9 cellular contexts compared by ENCODE assay signal in the genomic region with DNA sequence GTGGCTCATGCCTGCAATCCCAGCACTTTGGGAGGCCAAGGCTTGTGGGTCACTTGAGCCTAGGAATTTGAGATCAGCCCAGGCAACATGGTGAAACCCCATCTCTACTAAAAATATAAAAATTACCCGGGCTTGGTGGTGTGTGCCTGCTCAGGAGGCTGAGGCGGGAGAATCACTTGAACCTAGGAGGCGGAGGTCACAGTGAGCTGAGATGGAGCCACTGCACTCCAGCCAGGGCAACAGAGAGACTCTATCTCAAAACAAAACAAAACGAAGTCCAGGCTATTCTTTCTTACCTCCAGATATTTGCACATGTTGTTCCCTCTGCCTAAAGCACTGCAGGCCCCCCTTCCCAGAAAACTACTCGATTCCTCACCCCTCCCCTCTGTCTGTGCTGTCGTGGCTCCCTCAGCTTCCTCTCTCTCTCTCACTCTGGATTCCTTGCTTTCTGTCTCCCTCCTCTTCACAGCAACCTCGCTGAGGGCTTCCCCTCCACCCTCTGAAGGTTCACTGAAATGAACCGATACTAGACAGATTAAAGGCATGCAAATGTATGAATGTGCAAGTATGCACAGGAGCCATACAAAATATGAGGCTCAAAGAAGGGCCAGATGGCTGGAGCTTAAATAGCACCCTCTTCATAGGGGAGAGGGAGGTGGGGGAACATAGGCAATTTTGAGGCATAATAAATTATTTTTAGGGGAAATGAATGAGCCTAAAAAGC. TPM values are rescaled to one million over a fixed set of nuclear protein-coding genes. Genes with fewer than 3 reads are reported as not detected.
A peak's percentile ranks its signal among the peaks of the same experiment; 100 is the strongest.
DNase-seq lines count a peak whose midpoint lies in the region; ATAC-seq and TF ChIP-seq lines count a peak whose summit lies in the region.
"Had no signal": no experiment of that assay in that cellular context is flagged by ENCODE, and none has a peak within 500 bp of the region (broad histone marks: within the 10 kb centered on the region; RNA-seq: fewer than 3 reads in every experiment).

No MANE protein-coding gene starts in this region.

- POLR2A ChIA-PET in OCI-LY7 (lab: Charles Lee) = interaction anchor here (0.6 to 1.5 kb wide), 3 partner anchors 16 to 350 kb away, joined by 3 to 9 read pairs (median 5); a partner anchor contains a TSS

- H3K4me2 ChIP-seq in OCI-LY7 (ENCODE audit: low read length) = peak overlapping the region; percentile 76
- H3K4me2 ChIP-seq: smooth muscle cell had no signal

- ATAC-seq in GM19023 (IDR thresholded peaks at IDR 0.05; ENCODE audit: unreplicated experiment) (peak; percentile 88), HG02870 (IDR thresholded peaks at IDR 0.05; ENCODE audit: unreplicated experiment) (peak; percentile 95), omental fat pad (ENCODE audit: low FRiP score) (no peak), gastrocnemius medialis (no peak)

- in situ Hi-C loops in gastrocnemius medialis (cut with MboI; ENCODE audit: low sequenced_read_pairs in 4 of 4) = no loop called here

- no peaks in the 10 kb centered on the region for H3K27me3 ChIP-seq in gastrocnemius medialis

- TF ChIP-seq CTCF in GM12865 (IDR thresholded peaks at IDR 0.05; ENCODE audit: insufficient read depth, low read depth, low read length, missing control alignments) = no peak
- TF ChIP-seq CTCF in OCI-LY7 (conservative IDR thresholded peaks at IDR 0.05; ENCODE audit: low read length) = no peak
- no peak for TF ChIP-seq CTCF in omental fat pad (IDR thresholded peaks at IDR 0.05)
- TF ChIP-seq CTCF in gastrocnemius medialis (IDR thresholded peaks at IDR 0.05 in 4 of 5, conservative IDR thresholded peaks at IDR 0.05 in 1 of 5) = no peak

- H3K79me2 ChIP-seq in OCI-LY7 (ENCODE audit: insufficient read depth, low read depth, low read length) = no peaks in the 10 kb centered on the region

- intact Hi-C loops in OCI-LY7 (cut with micrococcal nuclease; ENCODE audit: unreplicated experiment) = loop anchor here (1.0 to 5.0 kb wide), 3 partner anchors 18 to 315 kb away; a partner anchor contains a TSS
- intact Hi-C loops in gastrocnemius medialis (cut with DNase I; ENCODE audit: low total_unique reads) = no loop called here
- intact Hi-C loops in head of caudate nucleus (cut with DNase I) = no loop called here

- CTCF ChIA-PET in OCI-LY7 (lab: Charles Lee; ENCODE audit: unreplicated experiment) = interaction anchor here (1.0 to 1.3 kb wide), 2 partner anchors 478 to 479 kb away, joined by 3 read pairs; no protein-coding TSS in a partner anchor

- peak; percentile 43 for DNase-seq in GM12865 (ENCODE audit: low read depth)
- DNase-seq in OCI-LY7 (ENCODE audit: low spot score) = peak; percentile 87
- no peak for DNase-seq in omental fat pad (ENCODE audit: low spot score)
- DNase-seq in gastrocnemius medialis = no peak
- no peak for DNase-seq in DMS79 (lab: John Stamatoyannopoulos, UW)
- no peak for DNase-seq in head of caudate nucleus

- no peaks in the 10 kb centered on the region for H3K9me2 ChIP-seq in OCI-LY7 (ENCODE audit: insufficient read depth, low read length)

- peak overlapping the region; percentile 55; the same call in 1 of the 2 replicates for H2AFZ ChIP-seq in OCI-LY7 (ENCODE audit: low read length)

- H3K4me1 ChIP-seq in OCI-LY7 (ENCODE audit: insufficient read depth, low read length, poor library complexity, severe bottlenecking) (peaks cover 47% of the 10 kb centered on the region), gastrocnemius medialis (peaks cover 0 to 4% of the 10 kb centered on the region in 2 donors)

- H3K36me3 ChIP-seq in OCI-LY7 (ENCODE audit: insufficient read depth, low read length) = no peaks in the 10 kb centered on the region
- H3K36me3 ChIP-seq in gastrocnemius medialis = no peaks in the 10 kb centered on the region

- no TSS peak for BruUV-seq in OCI-LY7 (replicated peaks; lab: Mats Ljungman, UMichigan)

- H3K9me3 ChIP-seq in OCI-LY7 (ENCODE audit: low read length) (no peaks in the 10 kb centered on the region), gastrocnemius medialis (no peaks in the 10 kb centered on the region)

- TF ChIP-seq POLR2A in gastrocnemius medialis (IDR thresholded peaks at IDR 0.05) = no peak

- H3K4me3 ChIP-seq in GM12865 (ENCODE audit: low read depth, low read length) (no peak overlapping the region), OCI-LY7 (ENCODE audit: low read depth, low read length, poor library complexity, severe bottlenecking) (peak overlapping the region; percentile 49), gastrocnemius medialis (no peak overlapping the region)
- H3K4me3 ChIP-seq: smooth muscle cell had no signal

- no peaks in the 10 kb centered on the region for H4K20me1 ChIP-seq in OCI-LY7 (ENCODE audit: insufficient read depth, low read length)

- peak overlapping the region; percentile 89 for H3K27ac ChIP-seq in OCI-LY7 (ENCODE audit: low read depth, low read length, poor library complexity, severe bottlenecking)
- H3K27ac ChIP-seq in gastrocnemius medialis = no peak overlapping the region

RNA-seq across cellular contexts. Expression of a gene that starts 18.5 kb away (rescaled TPM):
- total RNA-seq in OCI-LY7 (2014; rRNA removed; shearing (Covaris generic)) = 31.8 and 36.7 TPM in 2 replicates
- 24.2 and 28.8 TPM in 2 replicates for total RNA-seq in OCI-LY7 (2022)
- 1 to 10 TPM; 3.8 to 6.5 (median 4.1) TPM for total RNA-seq in omental fat pad
- total RNA-seq in gastrocnemius medialis = 10 to 100 TPM in 1 of 4 donors, 1 to 10 TPM in 3; 5.1 to 13.4 (median 7.6) TPM

Comparison
In these comparisons a context has a peak if more than half of its experiments do, and no peak if none do; other contexts are left out.
1. DNase-seq: peak in GM12865 (single experiment) and OCI-LY7 (single experiment); none in omental fat pad (single experiment), gastrocnemius medialis (0 of 2), DMS79 (single experiment) and head of caudate nucleus (0 of 42).
2. ATAC-seq: peak in GM19023 (single experiment) and HG02870 (single experiment); none in omental fat pad (single experiment) and gastrocnemius medialis (0 of 2).